Comparison of ENCODE assay signal across 28 cellular contexts in genomic region chr10:127984944-127985343, GRCh38.
"Had no signal": no experiment of that assay in that cellular context is flagged by ENCODE, and none has a peak within 500 bp of the region (broad histone marks: within the 10 kb centered on the region; RNA-seq: fewer than 3 reads in every experiment).

No MANE protein-coding gene starts in this region.

- H3K36me3 Mint-ChIP-seq: stimulated activated effector memory CD8-positive, alpha-beta T cell treated with anti-CD3 and anti-CD28 coated beads, Interleukin-12 subunit alpha, Interleukin-12 subunit beta, amount 100 ng/mL, for 72 hours had no signal

- H3K4me3 ChIP-seq: lower lobe of right lung, pancreas, prostate gland, spleen, suprapubic skin, thoracic aorta, tibial artery, uterus had no signal

- H3K27ac Mint-ChIP-seq: mesothelial cell of epicardium; nephron; stimulated activated effector memory CD8-positive, alpha-beta T cell treated with anti-CD3 and anti-CD28 coated beads, Interleukin-12 subunit alpha, Interleukin-12 subunit beta, amount 100 ng/mL, for 72 hours had no signal

- H3K36me3 ChIP-seq: lower lobe of right lung, pancreas, prostate gland, spleen, suprapubic skin, thoracic aorta, tibial artery, uterus had no signal

- H3K4me3 Mint-ChIP-seq: mesothelial cell of epicardium; naive B cell; nephron; neural crest cell; stimulated activated effector memory CD8-positive, alpha-beta T cell treated with anti-CD3 and anti-CD28 coated beads, Interleukin-12 subunit alpha, Interleukin-12 subunit beta, amount 100 ng/mL, for 72 hours; stimulated activated naive CD8-positive, alpha-beta T cell treated with anti-CD3 and anti-CD28 coated beads, Interleukin-15, Interleukin-2, amounts not matched to agents 100 ng/mL and 50 ng/mL, for 24 hours had no signal

- H3K4me1 ChIP-seq: prostate gland, uterus had no signal

- H3K9me3 ChIP-seq: lower lobe of right lung, pancreas, prostate gland, suprapubic skin, thoracic aorta, uterus had no signal

- DNase-seq: hypothalamus; immature natural killer cell; islet precursor cell; lower lobe of right lung; mammary epithelial cell; mesendoderm; naive B cell; nucleus accumbens; pancreas; posterior cingulate gyrus; retina; right cardiac atrium; small intestine; spleen; stimulated activated CD4-positive, alpha-beta T cell treated with anti-CD3 and anti-CD28 coated beads, Interleukin-4, amount 100 ng/mL, for 24 hours; stimulated activated naive CD4-positive, alpha-beta T cell; tibial artery; trophoblast cell; uterus had no signal

- H3K27ac ChIP-seq: lower lobe of right lung, pancreas, prostate gland, suprapubic skin, thoracic aorta, tibial artery, uterus had no signal

- H3K27me3 ChIP-seq: suprapubic skin, tibial artery, uterus had no signal

- ATAC-seq: lower lobe of right lung; pancreas; right cardiac atrium; sciatic nerve; stimulated activated effector memory CD8-positive, alpha-beta T cell treated with anti-CD3 and anti-CD28 coated beads, Interleukin-12 subunit alpha, Interleukin-12 subunit beta, amount 100 ng/mL, for 72 hours had no signal
